In the genomic region with DNA sequence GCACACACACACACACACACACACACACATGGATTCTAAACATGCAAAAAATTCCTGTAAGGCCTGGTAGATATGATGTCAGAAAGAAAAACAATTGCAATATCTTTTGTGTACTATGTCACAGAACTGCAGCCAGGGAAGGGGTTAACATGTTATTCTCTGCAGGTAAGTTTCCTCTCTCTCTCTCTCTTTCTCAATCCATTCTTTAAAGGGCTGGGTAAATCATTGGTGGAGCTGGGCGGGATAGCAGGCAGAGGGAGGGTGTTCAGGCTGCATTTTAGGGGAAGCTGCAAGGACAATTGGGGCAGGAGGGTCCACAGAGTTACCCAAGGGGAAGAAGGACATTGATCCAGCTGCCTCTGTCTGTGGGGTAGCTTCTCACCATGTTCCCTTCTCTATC, we compare ENCODE assay signal across 25 cellular contexts.
"Had no signal": no experiment of that assay in that cellular context is flagged by ENCODE, and none has a peak within 500 bp of the region (broad histone marks: within the 10 kb centered on the region; RNA-seq: fewer than 3 reads in every experiment).

No MANE protein-coding gene starts in this region.

- H3K4me2 ChIP-seq: neural progenitor cell had no signal

- H2AFZ ChIP-seq: neural progenitor cell, parathyroid adenoma had no signal

- H3K4me3 ChIP-seq: ascending aorta, neural progenitor cell, right atrium auricular region, spleen, tibial nerve had no signal

- H3K27ac ChIP-seq: ascending aorta, brain microvascular endothelial cell, neural progenitor cell, parathyroid adenoma, right atrium auricular region, spleen, tibial nerve had no signal

- H3K9ac ChIP-seq: neural progenitor cell, parathyroid adenoma had no signal

- H3K27me3 ChIP-seq: ascending aorta, brain microvascular endothelial cell, neural progenitor cell, right atrium auricular region, spleen, tibial nerve had no signal

- H3K79me2 ChIP-seq: parathyroid adenoma had no signal

- H3K9me3 ChIP-seq: ascending aorta, right atrium auricular region, spleen, tibial nerve had no signal

- DNase-seq: activated CD4-positive, alpha-beta memory T cell treated with anti-CD3 and anti-CD28 coated beads, Interleukin-2, amount 10 ng/mL, durations not matched to agents 7 days and 5 days; activated CD4-positive, alpha-beta T cell treated with anti-CD3 and anti-CD28 coated beads for 1 hour; activated CD4-positive, alpha-beta T cell treated with anti-CD3 and anti-CD28 coated beads, Interleukin-2, amount 10 ng/mL, durations not matched to agents 7 days and 5 days; activated CD8-positive, alpha-beta memory T cell treated with anti-CD3 and anti-CD28 coated beads, Interleukin-2, amount 50 U/mL, for 48 hours; activated gamma-delta T cell; activated naive CD4-positive, alpha-beta T cell treated with anti-CD3 and anti-CD28 coated beads, Interleukin-2, amount 10 ng/mL, durations not matched to agents 7 days and 5 days; activated naive CD8-positive, alpha-beta T cell treated with anti-CD3 and anti-CD28 coated beads, Interleukin-2, amount 10 ng/mL, durations not matched to agents 7 days and 5 days; activated T-cell treated with anti-CD3 and anti-CD28 coated beads, Interleukin-2, amount 50 U/mL, for 24 hours; brain microvascular endothelial cell; caudate nucleus; foreskin fibroblast; islet precursor cell; left ventricle myocardium superior; naive B cell; occipital lobe; spleen; stimulated activated CD4-positive, alpha-beta T cell treated with anti-CD3 and anti-CD28 coated beads, Interleukin-2, amount 100 ng/mL, for 48 hours; stimulated activated naive CD4-positive, alpha-beta T cell treated with Interleukin-2 at 50 U/mL for 16 hours; T-helper 2 cell had no signal

- ATAC-seq: esophagus mucosa, left ventricle myocardium superior had no signal

- H3K4me1 ChIP-seq: ascending aorta, parathyroid adenoma, right atrium auricular region had no signal

- H3K36me3 ChIP-seq: ascending aorta, brain microvascular endothelial cell, neural progenitor cell, right atrium auricular region, spleen, tibial nerve had no signal
